Comparison of ENCODE assay signal across 14 cellular contexts in genomic region chr19:1956868-1957492, GRCh38. TPM values are rescaled to one million over a fixed set of nuclear protein-coding genes. Genes with fewer than 3 reads are reported as not detected.
DNase-seq lines count a peak whose midpoint lies in the region; TF ChIP-seq lines count a peak whose summit lies in the region.
"Had no signal": no experiment of that assay in that cellular context is flagged by ENCODE, and none has a peak within 500 bp of the region (broad histone marks: within the 10 kb centered on the region; RNA-seq: fewer than 3 reads in every experiment).

No MANE protein-coding gene starts in this region.

- WGBS in transverse colon (ENCODE audit: low coverage in 1 of 2), 2 donors, result 79 to 91% methylated on average over 4 to 28 of the region's 28 CpGs

- in situ Hi-C loops in transverse colon (cut with MboI; ENCODE audit: low pct_ligation_motif_present in 1 of 4, low pct_unique_long_range_greater_than_20kb in 1 of 4, low sequenced_read_pairs in 3 of 4), result no loop called here

- H3K9me3 ChIP-seq in transverse colon, result no peaks in the 10 kb centered on the region
- H3K9me3 ChIP-seq: thyroid gland had no signal

- peak overlapping the region; percentile 54 for H3K27ac Mint-ChIP-seq in nephron progenitor cell
- H3K27ac Mint-ChIP-seq in mesothelial cell of epicardium, result no peak overlapping the region
- H3K27ac Mint-ChIP-seq: activated naive CD4-positive, alpha-beta T cell treated with anti-CD3 and anti-CD28 coated beads, Interleukin-2, amount 10 ng/mL, durations not matched to agents 7 days and 5 days had no signal

- H3K36me3 Mint-ChIP-seq in nephron progenitor cell (ENCODE audit: low read depth), result peaks cover 6% of the 10 kb centered on the region
- peaks cover 6% of the 10 kb centered on the region for H3K36me3 Mint-ChIP-seq in mesothelial cell of epicardium
- H3K36me3 Mint-ChIP-seq: T-cell had no signal

- H3K27ac ChIP-seq in transverse colon, result peak overlapping the region in 2 of 4 donors; percentile 12 to 57
- H3K27ac ChIP-seq: thyroid gland had no signal

- H3K27me3 Mint-ChIP-seq in nephron progenitor cell (ENCODE audit: low read depth, poor library complexity) (no peaks in the 10 kb centered on the region), mesothelial cell of epicardium (ENCODE audit: low read depth) (no peaks in the 10 kb centered on the region)
- H3K27me3 Mint-ChIP-seq: activated naive CD4-positive, alpha-beta T cell treated with anti-CD3 and anti-CD28 coated beads, Interleukin-2, amount 10 ng/mL, durations not matched to agents 7 days and 5 days; T-cell had no signal

- intact Hi-C loops in cardiac septum (cut with DNase I), result no loop called here
- intact Hi-C loops in transverse colon (cut with DNase I; ENCODE audit: low total_unique reads), result no loop called here

- peaks cover 0 to 5% (median 0%) of the 10 kb centered on the region in 4 donors for H3K4me1 ChIP-seq in transverse colon
- H3K4me1 ChIP-seq: thyroid gland had no signal

- H3K9me3 Mint-ChIP-seq in nephron progenitor cell (no peaks in the 10 kb centered on the region), mesothelial cell of epicardium (no peaks in the 10 kb centered on the region)
- H3K9me3 Mint-ChIP-seq: activated naive CD4-positive, alpha-beta T cell treated with anti-CD3 and anti-CD28 coated beads, Interleukin-2, amount 10 ng/mL, durations not matched to agents 7 days and 5 days; T-cell had no signal

- TF ChIP-seq CTCF in nephron progenitor cell (IDR thresholded peaks at IDR 0.05) (no peak), transverse colon (IDR thresholded peaks at IDR 0.05) (no peak), mesothelial cell of epicardium (IDR thresholded peaks at IDR 0.05; ENCODE audit: unreplicated experiment) (no peak)

- no peak for TF ChIP-seq POLR2A in transverse colon (IDR thresholded peaks at IDR 0.05)

- no peak for TF ChIP-seq EP300 in transverse colon (IDR thresholded peaks at IDR 0.05; ENCODE audit: low read depth)

- H3K4me3 Mint-ChIP-seq in nephron progenitor cell, result no peak overlapping the region
- no peak overlapping the region for H3K4me3 Mint-ChIP-seq in mesothelial cell of epicardium
- H3K4me3 Mint-ChIP-seq: activated naive CD4-positive, alpha-beta T cell treated with anti-CD3 and anti-CD28 coated beads, Interleukin-2, amount 10 ng/mL, durations not matched to agents 7 days and 5 days; T-cell had no signal

- H3K36me3 ChIP-seq in transverse colon, result no peaks in the 10 kb centered on the region
- H3K36me3 ChIP-seq: thyroid gland had no signal

- peaks cover 29% of the 10 kb centered on the region for H3K4me1 Mint-ChIP-seq in nephron progenitor cell
- H3K4me1 Mint-ChIP-seq in mesothelial cell of epicardium, result no peaks in the 10 kb centered on the region

- DNase-seq in amygdala (lab: John Stamatoyannopoulos, UW) (peak in 55 of 56 donors; percentile 16 to 95 (median 81)), cardiac septum (ENCODE audit: low spot score) (peak; percentile 79), nephron progenitor cell (no peak), transverse colon (peak; percentile 31), mesothelial cell of epicardium (ENCODE audit: low spot score in 2 of 2, unreplicated experiment in 2 of 2) (no peak), GM03348 (ENCODE audit: low spot score) (no peak), DMS 273 treated with DMSO at 0.1 percent for 48 hours (lab: John Stamatoyannopoulos, UW) (no peak)
- DNase-seq: activated naive CD4-positive, alpha-beta T cell treated with anti-CD3 and anti-CD28 coated beads, Interleukin-2, amount 10 ng/mL, durations not matched to agents 7 days and 5 days; CD8-positive, alpha-beta memory T cell; NCI-H1694; NCI-H510A treated with DMSO at 0.1 percent for 48 hours; T-cell; thyroid gland had no signal

- no peaks in the 10 kb centered on the region for H3K27me3 ChIP-seq in transverse colon
- H3K27me3 ChIP-seq: thyroid gland had no signal

- H3K4me3 ChIP-seq in transverse colon, result no peak overlapping the region
- H3K4me3 ChIP-seq: lung, thyroid gland had no signal

RNA-seq across cellular contexts. Expression of gene CSNK1G2, which starts 16.0 kb away (rescaled TPM):
- total RNA-seq in cardiac septum (31.4 TPM), transverse colon (100 to 1,000 TPM in 2 of 4 donors, 10 to 100 TPM in 2; 75.0 to 321 (median 140) TPM), mesothelial cell of epicardium (79.1 to 84.0 TPM (median 81.8 TPM) in 3 replicates)

RNA-seq across cellular contexts. Expression of gene ADAT3, which starts 51.8 kb away (rescaled TPM):
- total RNA-seq in cardiac septum, result 2.1 TPM
- total RNA-seq in transverse colon, result 10 to 100 TPM; 18.7 to 73.2 (median 30.3) TPM
- total RNA-seq in mesothelial cell of epicardium, result 14.2 to 17.2 TPM (median 15.5 TPM) in 3 replicates

RNA-seq across cellular contexts. Expression of gene SCAMP4, which starts 51.8 kb away (rescaled TPM):
- total RNA-seq in cardiac septum, result 14.9 TPM
- total RNA-seq in transverse colon, result 100 to 1,000 TPM in 1 of 4 donors, 10 to 100 TPM in 3; 25.1 to 119 (median 86.6) TPM
- total RNA-seq in mesothelial cell of epicardium, result 93.5 to 97.7 TPM (median 93.5 TPM) in 3 replicates

RNA-seq across cellular contexts. Expression of gene BTBD2, which starts 58.5 kb away (rescaled TPM):
- total RNA-seq in cardiac septum (60.5 TPM), transverse colon (10 to 100 TPM; 66.7 to 88.6 (median 84.4) TPM), mesothelial cell of epicardium (112 to 118 TPM (median 114 TPM) in 3 replicates)

Comparison
In these comparisons a context has a peak if more than half of its experiments do, and no peak if none do; other contexts are left out.
1. DNase-seq: peak in amygdala (55 of 56), cardiac septum (single experiment) and transverse colon (single experiment); none in nephron progenitor cell (single experiment), mesothelial cell of epicardium (0 of 2), GM03348 (single experiment) and DMS 273 treated with DMSO at 0.1 percent for 48 hours (single experiment).